Comparison of ENCODE assay signal across 20 cellular contexts in genomic region chr6:169807219-169807618, GRCh38. TPM values are rescaled to one million over a fixed set of nuclear protein-coding genes. Genes with fewer than 3 reads are reported as not detected.
DNase-seq lines count a peak whose midpoint lies in the region; ATAC-seq and TF ChIP-seq lines count a peak whose summit lies in the region.
"Had no signal": no experiment of that assay in that cellular context is flagged by ENCODE, and none has a peak within 500 bp of the region (broad histone marks: within the 10 kb centered on the region; RNA-seq: fewer than 3 reads in every experiment).

No MANE protein-coding gene starts in this region.

- H3K9me3 Mint-ChIP-seq in activated CD8-positive, alpha-beta T cell treated with anti-CD3 and anti-CD28 coated beads, Interleukin-2, amount 10 ng/mL, durations not matched to agents 7 days and 5 days (ENCODE audit: insufficient read depth): peaks cover 5% of the 10 kb centered on the region
- no peaks in the 10 kb centered on the region for H3K9me3 Mint-ChIP-seq in activated CD8-positive, alpha-beta T cell treated with anti-CD3 and anti-CD28 coated beads for 36 hours
- H3K9me3 Mint-ChIP-seq in CD8-positive, alpha-beta memory T cell: peaks cover 0 to 9% (median 5%) of the 10 kb centered on the region in 5 donors
- H3K9me3 Mint-ChIP-seq in naive thymus-derived CD8-positive, alpha-beta T cell: peaks cover 0 to 29% (median 10%) of the 10 kb centered on the region in 9 donors
- H3K9me3 Mint-ChIP-seq: HFFc6 had no signal

- no peak for ATAC-seq in activated CD8-positive, alpha-beta T cell treated with anti-CD3 and anti-CD28 coated beads, Interleukin-2, amount 10 ng/mL, durations not matched to agents 7 days and 5 days
- ATAC-seq in activated CD8-positive, alpha-beta T cell treated with anti-CD3 and anti-CD28 coated beads for 36 hours: no peak
- ATAC-seq in T-helper 17 cell: peak; percentile 36
- peak; percentile 26 to 37 for ATAC-seq in naive thymus-derived CD8-positive, alpha-beta T cell
- no peak for ATAC-seq in GM21619 (IDR thresholded peaks at IDR 0.05; ENCODE audit: unreplicated experiment)
- ATAC-seq in HG03469 (IDR thresholded peaks at IDR 0.05; ENCODE audit: unreplicated experiment): no peak
- ATAC-seq: GM12878, Panc1 had no signal

- H3K9me3 ChIP-seq in CD8-positive, alpha-beta memory T cell (ENCODE audit: low read length): peaks cover 4% of the 10 kb centered on the region
- no peaks in the 10 kb centered on the region for H3K9me3 ChIP-seq in T-helper 17 cell (ENCODE audit: control insufficient read depth, low read length, poor library complexity, severe bottlenecking)
- H3K9me3 ChIP-seq: BLaER1 treated with 17β-estradiol and CSF1 and Interleukin-3, amounts not matched to agents 10 nM and 100 nM had no signal

- peak; percentile 20 for DNase-seq in activated CD8-positive, alpha-beta T cell treated with anti-CD3 and anti-CD28 coated beads, Interleukin-2, amount 10 ng/mL, durations not matched to agents 7 days and 5 days
- no peak for DNase-seq in activated CD8-positive, alpha-beta T cell treated with anti-CD3 and anti-CD28 coated beads for 36 hours
- peak in 2 of 5 donors; percentile 40 to 59 for DNase-seq in CD8-positive, alpha-beta memory T cell
- no peak for DNase-seq in T-helper 17 cell
- DNase-seq in naive thymus-derived CD8-positive, alpha-beta T cell: peak in 7 of 10 donors; percentile 23 to 55 (median 44)
- no peak for DNase-seq in NCI-H510A treated with DMSO at 0.1 percent for 48 hours (lab: John Stamatoyannopoulos, UW)
- DNase-seq: 8988T, GOT3, HFFc6, KG1, NCI-H1105 treated with DMSO at 0.1 percent for 48 hours, NCI-H1930, NCI-H2171, NCI-H446 treated with DMSO at 0.1 percent for 48 hours, SHP77 had no signal

- CTCF ChIA-PET in activated CD8-positive, alpha-beta T cell treated with anti-CD3 and anti-CD28 coated beads, Interleukin-2, amount 10 ng/mL, durations not matched to agents 7 days and 5 days (lab: Charles Lee): interaction anchor here (1.1 to 8.2 kb wide), 3 partner anchors 18 to 710 kb away, joined by 3 to 98 read pairs (median 4); no protein-coding TSS in a partner anchor
- CTCF ChIA-PET in activated CD8-positive, alpha-beta T cell treated with anti-CD3 and anti-CD28 coated beads for 36 hours (lab: Charles Lee): interaction anchor here (0.6 to 6.4 kb wide), 5 partner anchors 12 to 710 kb away, joined by 3 to 65 read pairs (median 5); no protein-coding TSS in a partner anchor
- CTCF ChIA-PET in CD8-positive, alpha-beta memory T cell (lab: Charles Lee): interaction anchor here (1.0 to 6.9 kb wide), 4 partner anchors 9 to 24 kb away, joined by 3 to 60 read pairs (median 4); no protein-coding TSS in a partner anchor

- H3K27me3 ChIP-seq in CD8-positive, alpha-beta memory T cell (ENCODE audit: insufficient read depth, low read length, poor library complexity, severe bottlenecking): no peaks in the 10 kb centered on the region

- peaks cover 55% of the 10 kb centered on the region for H3K27me3 Mint-ChIP-seq in activated CD8-positive, alpha-beta T cell treated with anti-CD3 and anti-CD28 coated beads, Interleukin-2, amount 10 ng/mL, durations not matched to agents 7 days and 5 days (ENCODE audit: low read depth)
- peaks cover 31% of the 10 kb centered on the region for H3K27me3 Mint-ChIP-seq in activated CD8-positive, alpha-beta T cell treated with anti-CD3 and anti-CD28 coated beads for 36 hours
- H3K27me3 Mint-ChIP-seq in CD8-positive, alpha-beta memory T cell: peaks cover 2 to 12% of the 10 kb centered on the region in 2 donors
- H3K27me3 Mint-ChIP-seq in T-helper 17 cell: peaks cover 40% of the 10 kb centered on the region
- peaks cover 25 to 49% (median 37%) of the 10 kb centered on the region in 5 donors for H3K27me3 Mint-ChIP-seq in naive thymus-derived CD8-positive, alpha-beta T cell

- no peak overlapping the region for H3K4me3 Mint-ChIP-seq in activated CD8-positive, alpha-beta T cell treated with anti-CD3 and anti-CD28 coated beads, Interleukin-2, amount 10 ng/mL, durations not matched to agents 7 days and 5 days
- no peak overlapping the region for H3K4me3 Mint-ChIP-seq in activated CD8-positive, alpha-beta T cell treated with anti-CD3 and anti-CD28 coated beads for 36 hours
- peak overlapping the region in 3 of 7 donors; percentile 23 to 53 (median 33) for H3K4me3 Mint-ChIP-seq in CD8-positive, alpha-beta memory T cell
- peak overlapping the region; percentile 25 for H3K4me3 Mint-ChIP-seq in T-helper 17 cell
- H3K4me3 Mint-ChIP-seq in naive thymus-derived CD8-positive, alpha-beta T cell: peak overlapping the region in 7 of 10 donors; percentile 2 to 64 (median 43)
- H3K4me3 Mint-ChIP-seq: HFFc6 had no signal

- intact Hi-C loops in activated CD8-positive, alpha-beta T cell treated with anti-CD3 and anti-CD28 coated beads for 36 hours (cut with micrococcal nuclease): no loop called here

- no peak overlapping the region for H3K4me3 ChIP-seq in CD8-positive, alpha-beta memory T cell (ENCODE audit: low read length)
- H3K4me3 ChIP-seq: BLaER1 treated with 17β-estradiol and CSF1 and Interleukin-3, amounts not matched to agents 10 nM and 100 nM; GM12878 had no signal

- H3K27ac Mint-ChIP-seq in activated CD8-positive, alpha-beta T cell treated with anti-CD3 and anti-CD28 coated beads, Interleukin-2, amount 10 ng/mL, durations not matched to agents 7 days and 5 days: no peak overlapping the region
- no peak overlapping the region for H3K27ac Mint-ChIP-seq in activated CD8-positive, alpha-beta T cell treated with anti-CD3 and anti-CD28 coated beads for 36 hours
- H3K27ac Mint-ChIP-seq in CD8-positive, alpha-beta memory T cell: peak overlapping the region; percentile 35 to 89 (median 58)
- peak overlapping the region; percentile 12 for H3K27ac Mint-ChIP-seq in T-helper 17 cell
- peak overlapping the region; percentile 28 to 89 (median 64) for H3K27ac Mint-ChIP-seq in naive thymus-derived CD8-positive, alpha-beta T cell
- H3K27ac Mint-ChIP-seq: HFFc6 had no signal

- no peaks in the 10 kb centered on the region for H3K36me3 Mint-ChIP-seq in activated CD8-positive, alpha-beta T cell treated with anti-CD3 and anti-CD28 coated beads, Interleukin-2, amount 10 ng/mL, durations not matched to agents 7 days and 5 days (ENCODE audit: low read depth)
- H3K36me3 Mint-ChIP-seq in activated CD8-positive, alpha-beta T cell treated with anti-CD3 and anti-CD28 coated beads for 36 hours (ENCODE audit: low read depth): no peaks in the 10 kb centered on the region
- no peaks in the 10 kb centered on the region for H3K36me3 Mint-ChIP-seq in CD8-positive, alpha-beta memory T cell
- peaks cover 13% of the 10 kb centered on the region for H3K36me3 Mint-ChIP-seq in T-helper 17 cell (ENCODE audit: low read depth)
- peaks cover 0 to 10% (median 0%) of the 10 kb centered on the region in 3 donors for H3K36me3 Mint-ChIP-seq in naive thymus-derived CD8-positive, alpha-beta T cell

- peaks cover 59% of the 10 kb centered on the region for H3K4me1 ChIP-seq in CD8-positive, alpha-beta memory T cell (ENCODE audit: insufficient read depth, low read length)

- no peaks in the 10 kb centered on the region for H3K36me3 ChIP-seq in CD8-positive, alpha-beta memory T cell (ENCODE audit: insufficient read depth, low read length)
- H3K36me3 ChIP-seq: BLaER1 treated with 17β-estradiol and CSF1 and Interleukin-3, amounts not matched to agents 10 nM and 100 nM had no signal

- POLR2A ChIA-PET in activated CD8-positive, alpha-beta T cell treated with anti-CD3 and anti-CD28 coated beads, Interleukin-2, amount 10 ng/mL, durations not matched to agents 7 days and 5 days (lab: Charles Lee): no interaction called here
- POLR2A ChIA-PET in activated CD8-positive, alpha-beta T cell treated with anti-CD3 and anti-CD28 coated beads for 36 hours (lab: Charles Lee): interaction anchor here (0.7 kb wide), 1 partner anchor 35 kb away, joined by 3 read pairs; no protein-coding TSS in a partner anchor
- POLR2A ChIA-PET in CD8-positive, alpha-beta memory T cell (lab: Charles Lee): no interaction called here
- POLR2A ChIA-PET in naive thymus-derived CD8-positive, alpha-beta T cell (lab: Charles Lee): no interaction called here

- no peak for TF ChIP-seq CTCF in activated CD8-positive, alpha-beta T cell treated with anti-CD3 and anti-CD28 coated beads for 36 hours (IDR thresholded peaks at IDR 0.05)

- peaks cover 52% of the 10 kb centered on the region for H3K4me1 Mint-ChIP-seq in activated CD8-positive, alpha-beta T cell treated with anti-CD3 and anti-CD28 coated beads, Interleukin-2, amount 10 ng/mL, durations not matched to agents 7 days and 5 days (ENCODE audit: low read depth)
- peaks cover 58% of the 10 kb centered on the region for H3K4me1 Mint-ChIP-seq in activated CD8-positive, alpha-beta T cell treated with anti-CD3 and anti-CD28 coated beads for 36 hours (ENCODE audit: low read depth)
- H3K4me1 Mint-ChIP-seq in CD8-positive, alpha-beta memory T cell: peaks cover 53 to 69% (median 57%) of the 10 kb centered on the region in 3 donors
- peaks cover 48% of the 10 kb centered on the region for H3K4me1 Mint-ChIP-seq in T-helper 17 cell
- peaks cover 60 to 83% (median 67%) of the 10 kb centered on the region in 4 donors for H3K4me1 Mint-ChIP-seq in naive thymus-derived CD8-positive, alpha-beta T cell

- H3K27ac ChIP-seq in CD8-positive, alpha-beta memory T cell (ENCODE audit: low read depth, low read length): no peak overlapping the region
- H3K27ac ChIP-seq: BLaER1 treated with 17β-estradiol and CSF1 and Interleukin-3, amounts not matched to agents 10 nM and 100 nM had no signal

RNA-seq across cellular contexts. Expression of gene ERMARD, which starts 55.8 kb away (rescaled TPM):
- 10 to 100 TPM; 28.7 to 33.0 TPM for total RNA-seq in activated CD8-positive, alpha-beta T cell treated with anti-CD3 and anti-CD28 coated beads, Interleukin-2, amount 10 ng/mL, durations not matched to agents 7 days and 5 days
- total RNA-seq in activated CD8-positive, alpha-beta T cell treated with anti-CD3 and anti-CD28 coated beads for 36 hours: 10 to 100 TPM; 24.9 to 26.6 TPM
- 10 to 100 TPM; 26.2 to 27.9 TPM for total RNA-seq in CD8-positive, alpha-beta memory T cell
- 12.1 TPM for polyA plus RNA-seq in CD8-positive, alpha-beta memory T cell
- total RNA-seq in T-helper 17 cell: 10 to 100 TPM; 28.9 to 31.7 TPM
- total RNA-seq in naive thymus-derived CD8-positive, alpha-beta T cell: 10 to 100 TPM; 38.7 to 41.5 TPM
- polyA plus RNA-seq in naive thymus-derived CD8-positive, alpha-beta T cell: 10 to 100 TPM in 1 of 3 donors, 1 to 10 TPM in 2; 9.2 to 12.4 (median 9.2) TPM

RNA-seq across cellular contexts. Expression of gene DYNLT2, which starts 55.8 kb away (rescaled TPM):
- total RNA-seq in activated CD8-positive, alpha-beta T cell treated with anti-CD3 and anti-CD28 coated beads, Interleukin-2, amount 10 ng/mL, durations not matched to agents 7 days and 5 days: 1 to 10 TPM; 2.1 to 2.6 TPM
- total RNA-seq in activated CD8-positive, alpha-beta T cell treated with anti-CD3 and anti-CD28 coated beads for 36 hours: 1 to 10 TPM; 2.2 to 2.4 TPM
- total RNA-seq in CD8-positive, alpha-beta memory T cell: 1 to 10 TPM; 1.4 to 1.9 TPM
- polyA plus RNA-seq in CD8-positive, alpha-beta memory T cell: 0.67 TPM
- 1 to 10 TPM; 3.0 to 3.9 TPM for total RNA-seq in T-helper 17 cell
- total RNA-seq in naive thymus-derived CD8-positive, alpha-beta T cell: 1 to 10 TPM; 7.2 to 7.4 TPM
- under 1 TPM; 0.35 to 0.67 (median 0.63) TPM for polyA plus RNA-seq in naive thymus-derived CD8-positive, alpha-beta T cell

Comparison
In these comparisons a context has a peak if more than half of its experiments do, and no peak if none do; other contexts are left out.
1. DNase-seq: peak in activated CD8-positive, alpha-beta T cell treated with anti-CD3 and anti-CD28 coated beads, Interleukin-2, amount 10 ng/mL, durations not matched to agents 7 days and 5 days (single experiment) and naive thymus-derived CD8-positive, alpha-beta T cell (7 of 10); none in activated CD8-positive, alpha-beta T cell treated with anti-CD3 and anti-CD28 coated beads for 36 hours (single experiment), T-helper 17 cell (0 of 3) and NCI-H510A treated with DMSO at 0.1 percent for 48 hours (single experiment).
2. ATAC-seq: peak in T-helper 17 cell (single experiment) and naive thymus-derived CD8-positive, alpha-beta T cell (2 of 2); none in activated CD8-positive, alpha-beta T cell treated with anti-CD3 and anti-CD28 coated beads, Interleukin-2, amount 10 ng/mL, durations not matched to agents 7 days and 5 days (single experiment), activated CD8-positive, alpha-beta T cell treated with anti-CD3 and anti-CD28 coated beads for 36 hours (single experiment), GM21619 (single experiment) and HG03469 (single experiment).
3. H3K27ac Mint-ChIP-seq: peak in CD8-positive, alpha-beta memory T cell (8 of 8), T-helper 17 cell (single experiment) and naive thymus-derived CD8-positive, alpha-beta T cell (10 of 10); none in activated CD8-positive, alpha-beta T cell treated with anti-CD3 and anti-CD28 coated beads, Interleukin-2, amount 10 ng/mL, durations not matched to agents 7 days and 5 days (single experiment) and activated CD8-positive, alpha-beta T cell treated with anti-CD3 and anti-CD28 coated beads for 36 hours (single experiment).
4. H3K4me3 Mint-ChIP-seq: peak in T-helper 17 cell (single experiment) and naive thymus-derived CD8-positive, alpha-beta T cell (7 of 10); none in activated CD8-positive, alpha-beta T cell treated with anti-CD3 and anti-CD28 coated beads, Interleukin-2, amount 10 ng/mL, durations not matched to agents 7 days and 5 days (single experiment) and activated CD8-positive, alpha-beta T cell treated with anti-CD3 and anti-CD28 coated beads for 36 hours (single experiment).